ENCODE assay signal across 1 cellular context in the genomic region with DNA sequence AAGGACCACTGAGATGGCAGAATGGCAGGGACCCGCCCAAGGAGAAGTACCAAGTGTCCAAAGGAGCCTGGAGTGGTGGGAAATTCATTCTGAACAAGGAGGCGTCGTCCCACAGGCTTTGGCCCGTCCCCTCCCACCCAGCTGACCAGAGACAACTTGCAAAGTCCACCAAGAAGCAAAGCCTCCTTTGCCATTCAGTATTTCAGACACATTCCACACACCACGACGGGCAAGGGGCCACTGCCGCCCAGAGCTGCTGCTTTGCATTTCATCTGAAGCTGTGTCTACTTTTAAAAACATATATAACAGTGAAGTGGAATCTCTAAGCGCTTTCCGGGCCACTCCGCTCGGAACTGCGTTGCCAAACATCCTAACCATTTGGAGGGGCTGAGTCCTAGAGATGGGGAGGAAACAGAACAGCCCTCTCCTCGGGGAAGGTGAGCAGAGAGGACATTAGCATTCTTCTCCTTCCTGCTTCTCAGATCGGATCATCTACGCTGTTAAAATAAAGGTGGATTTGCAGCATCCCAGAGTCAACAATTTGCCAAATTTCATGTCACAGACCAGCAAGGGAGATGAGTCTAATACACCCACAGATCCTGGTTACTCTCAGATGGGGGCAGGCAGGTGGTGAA.
TF ChIP-seq lines count a peak whose summit lies in the region.

No MANE protein-coding gene starts in this region.

TF ChIP-seq in GM23338, 12 proteins besides CTCF, POLR2A, EP300 and RAD21 (continued from another document):
- TF ChIP-seq STAT1 (IDR thresholded peaks at IDR 0.05; ENCODE audit: unreplicated experiment) (no peak), CREB1 (CRISPR knock-in tag; IDR thresholded peaks at IDR 0.05; ENCODE audit: low read depth) (no peak), JUNB (IDR thresholded peaks at IDR 0.05; ENCODE audit: unreplicated experiment) (no peak), EZH2 (IDR thresholded peaks at IDR 0.05; ENCODE audit: low read depth, unreplicated experiment) (no peak), NANOG (IDR thresholded peaks at IDR 0.05; ENCODE audit: borderline replicate concordance) (no peak), EZH2phosphoT487 (IDR thresholded peaks at IDR 0.05; ENCODE audit: unreplicated experiment) (no peak)
